Comparison of ENCODE assay signal across 21 cellular contexts in the genomic region with DNA sequence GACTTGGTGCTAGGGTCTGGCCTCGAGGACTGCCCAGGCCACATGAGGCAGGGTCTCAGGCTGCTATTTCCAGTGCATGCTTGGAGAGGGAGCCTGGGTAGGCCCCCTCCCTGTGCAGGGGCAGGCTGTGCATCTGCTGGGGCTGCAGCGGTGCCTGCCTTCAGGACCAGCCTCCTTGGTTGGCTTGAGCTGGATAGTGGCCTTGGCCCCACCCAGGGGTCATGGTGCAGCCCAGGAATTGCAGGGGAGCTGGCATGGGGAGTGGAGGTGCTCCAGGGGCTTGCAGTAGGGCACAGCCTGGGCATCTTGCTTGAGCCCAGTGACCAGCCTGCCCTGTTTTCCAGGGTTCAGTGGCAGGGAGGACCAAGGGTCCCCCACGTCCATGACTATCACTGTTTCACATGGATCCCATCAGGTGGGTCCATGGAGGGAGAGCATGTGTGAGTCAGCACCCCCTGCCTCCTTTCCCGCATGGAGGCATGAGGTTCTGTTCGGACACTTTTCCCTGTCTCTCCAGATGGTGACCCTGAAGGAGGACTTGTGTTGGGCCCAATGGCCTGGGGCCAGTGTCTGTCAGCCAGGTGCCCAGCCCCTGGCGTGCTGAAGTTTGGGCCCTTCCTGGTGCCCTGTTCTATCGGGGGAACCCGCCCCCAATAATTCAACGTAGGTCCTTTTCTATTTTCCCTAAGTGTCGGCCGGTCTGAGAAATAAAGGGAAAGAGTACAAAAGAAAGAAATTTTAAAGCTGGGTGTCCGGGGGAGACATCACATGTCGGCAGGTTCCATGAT.
DNase-seq lines count a peak whose midpoint lies in the region; ATAC-seq and TF ChIP-seq lines count a peak whose summit lies in the region.
"Had no signal": no experiment of that assay in that cellular context is flagged by ENCODE, and none has a peak within 500 bp of the region (broad histone marks: within the 10 kb centered on the region; RNA-seq: fewer than 3 reads in every experiment).

No MANE protein-coding gene starts in this region.

- intact Hi-C loops in activated T-helper 2 cell treated with anti-CD3 and anti-CD28 coated beads, Interferon-gamma antibody, Interleukin-2, Interleukin-4, amounts not matched to agents 10 μg/mL and 5 μg/mL and 100 μg/mL, durations not matched to agents 14 hours and 24 hours and 36 hours (cut with micrococcal nuclease), result no loop called here
- intact Hi-C loops in right lobe of liver (cut with DNase I), result no loop called here

- no peak for TF ChIP-seq CTCF in right lobe of liver (IDR thresholded peaks at IDR 0.05)

- H3K27me3 Mint-ChIP-seq in activated T-helper 2 cell treated with anti-CD3 and anti-CD28 coated beads, Interferon-gamma antibody, Interleukin-2, Interleukin-4, amounts not matched to agents 10 μg/mL and 5 μg/mL and 100 μg/mL, durations not matched to agents 14 hours and 24 hours and 36 hours (ENCODE audit: low read depth), result no peaks in the 10 kb centered on the region
- no peaks in the 10 kb centered on the region for H3K27me3 Mint-ChIP-seq in stimulated activated memory B cell treated with anti-CD40 and anti-IgM and Interleukin-4, amounts not matched to agents 10 μg/mL and 1 μg/mL and 100 μg/mL, for 72 hours
- H3K27me3 Mint-ChIP-seq: IgD-negative memory B cell; natural killer cell treated with Interleukin-12 subunit alpha and Interleukin-12 subunit beta and Interleukin-15 and Interleukin-18, amount 100 ng/mL, for 72 hours had no signal

- H3K9me3 Mint-ChIP-seq in activated T-helper 2 cell treated with anti-CD3 and anti-CD28 coated beads, Interferon-gamma antibody, Interleukin-2, Interleukin-4, amounts not matched to agents 10 μg/mL and 5 μg/mL and 100 μg/mL, durations not matched to agents 14 hours and 24 hours and 36 hours, result peaks cover 55% of the 10 kb centered on the region
- peaks cover 17% of the 10 kb centered on the region for H3K9me3 Mint-ChIP-seq in stimulated activated memory B cell treated with anti-CD40 and anti-IgM and Interleukin-4, amounts not matched to agents 10 μg/mL and 1 μg/mL and 100 μg/mL, for 72 hours

- no peaks in the 10 kb centered on the region for H3K9me3 ChIP-seq in right lobe of liver
- H3K9me3 ChIP-seq: MG63 had no signal

- no peaks in the 10 kb centered on the region for H3K36me3 ChIP-seq in right lobe of liver
- H3K36me3 ChIP-seq: MG63, thoracic aorta had no signal

- no peak overlapping the region for H3K4me3 Mint-ChIP-seq in activated T-helper 2 cell treated with anti-CD3 and anti-CD28 coated beads, Interferon-gamma antibody, Interleukin-2, Interleukin-4, amounts not matched to agents 10 μg/mL and 5 μg/mL and 100 μg/mL, durations not matched to agents 14 hours and 24 hours and 36 hours (ENCODE audit: low read depth)
- no peak overlapping the region for H3K4me3 Mint-ChIP-seq in stimulated activated memory B cell treated with anti-CD40 and anti-IgM and Interleukin-4, amounts not matched to agents 10 μg/mL and 1 μg/mL and 100 μg/mL, for 72 hours
- H3K4me3 Mint-ChIP-seq: CD14-positive monocyte; IgD-negative memory B cell; mesothelial cell of epicardium; natural killer cell treated with Interleukin-12 subunit alpha and Interleukin-12 subunit beta and Interleukin-15 and Interleukin-18, amount 100 ng/mL, for 72 hours had no signal

- no peaks in the 10 kb centered on the region for H3K4me1 Mint-ChIP-seq in activated T-helper 2 cell treated with anti-CD3 and anti-CD28 coated beads, Interferon-gamma antibody, Interleukin-2, Interleukin-4, amounts not matched to agents 10 μg/mL and 5 μg/mL and 100 μg/mL, durations not matched to agents 14 hours and 24 hours and 36 hours (ENCODE audit: low read depth)
- H3K4me1 Mint-ChIP-seq in stimulated activated memory B cell treated with anti-CD40 and anti-IgM and Interleukin-4, amounts not matched to agents 10 μg/mL and 1 μg/mL and 100 μg/mL, for 72 hours, result no peaks in the 10 kb centered on the region
- H3K4me1 Mint-ChIP-seq: CD14-positive monocyte, IgD-negative memory B cell, mesothelial cell of epicardium had no signal

- no peak for ATAC-seq in right lobe of liver
- no peak for ATAC-seq in stimulated activated memory B cell treated with anti-CD40 and anti-IgM and Interleukin-4, amounts not matched to agents 10 μg/mL and 1 μg/mL and 100 μg/mL, for 72 hours
- ATAC-seq: GM12878; natural killer cell treated with Interleukin-12 subunit alpha and Interleukin-12 subunit beta and Interleukin-15 and Interleukin-18, amount 100 ng/mL, for 72 hours; PC-3 had no signal

- no peak for TF ChIP-seq POLR2A in right lobe of liver (IDR thresholded peaks at IDR 0.05)

- no peak overlapping the region for H3K4me3 ChIP-seq in right lobe of liver
- H3K4me3 ChIP-seq: GM12878, MG63, thoracic aorta had no signal

- H3K27me3 ChIP-seq in right lobe of liver, result no peaks in the 10 kb centered on the region
- H3K27me3 ChIP-seq: MG63 had no signal

- no peaks in the 10 kb centered on the region for H3K36me3 Mint-ChIP-seq in activated T-helper 2 cell treated with anti-CD3 and anti-CD28 coated beads, Interferon-gamma antibody, Interleukin-2, Interleukin-4, amounts not matched to agents 10 μg/mL and 5 μg/mL and 100 μg/mL, durations not matched to agents 14 hours and 24 hours and 36 hours (ENCODE audit: low read depth)
- H3K36me3 Mint-ChIP-seq in stimulated activated memory B cell treated with anti-CD40 and anti-IgM and Interleukin-4, amounts not matched to agents 10 μg/mL and 1 μg/mL and 100 μg/mL, for 72 hours, result no peaks in the 10 kb centered on the region
- H3K36me3 Mint-ChIP-seq: CD14-positive monocyte, IgD-negative memory B cell had no signal

- no peaks in the 10 kb centered on the region for H3K4me1 ChIP-seq in right lobe of liver

- WGBS in right lobe of liver (ENCODE audit: insufficient coverage, low coverage, low lambda C conversion rate, missing lambda C conversion rate), result 74% methylated on average over 7 of the region's 13 CpGs

- peak; percentile 4 for DNase-seq in activated naive CD4-positive, alpha-beta T cell treated with anti-CD3 and anti-CD28 coated beads, Interleukin-2, amount 50 U/mL, for 16 hours
- DNase-seq in activated naive CD4-positive, alpha-beta T cell (lab: John Stamatoyannopoulos, UW), result no peak
- peak; percentile 3 for DNase-seq in activated T-helper 2 cell treated with anti-CD3 and anti-CD28 coated beads, Interferon-gamma antibody, Interleukin-2, Interleukin-4, amounts not matched to agents 10 μg/mL and 5 μg/mL and 100 μg/mL, durations not matched to agents 14 hours and 24 hours and 36 hours (ENCODE audit: low spot score)
- DNase-seq in right lobe of liver (peak; percentile 2 to 43 (median 32)), NCI-H510A treated with DMSO at 0.1 percent for 48 hours (lab: John Stamatoyannopoulos, UW) (no peak), NCI-H748 (lab: John Stamatoyannopoulos, UW; ENCODE audit: unreplicated experiment) (no peak)
- DNase-seq: DMS153; GDM1; MG63; NCI-H146; stimulated activated CD4-positive, alpha-beta T cell treated with anti-CD3 and anti-CD28 coated beads, Interleukin-12 subunit alpha, Interleukin-12 subunit beta, amount 100 ng/mL, for 4 hours had no signal

- H3K27ac Mint-ChIP-seq in activated T-helper 2 cell treated with anti-CD3 and anti-CD28 coated beads, Interferon-gamma antibody, Interleukin-2, Interleukin-4, amounts not matched to agents 10 μg/mL and 5 μg/mL and 100 μg/mL, durations not matched to agents 14 hours and 24 hours and 36 hours, result no peak overlapping the region
- H3K27ac Mint-ChIP-seq in stimulated activated memory B cell treated with anti-CD40 and anti-IgM and Interleukin-4, amounts not matched to agents 10 μg/mL and 1 μg/mL and 100 μg/mL, for 72 hours, result no peak overlapping the region
- H3K27ac Mint-ChIP-seq: CD14-positive monocyte; IgD-negative memory B cell; mesothelial cell of epicardium; natural killer cell treated with Interleukin-12 subunit alpha and Interleukin-12 subunit beta and Interleukin-15 and Interleukin-18, amount 100 ng/mL, for 72 hours had no signal

- no peak overlapping the region for H3K27ac ChIP-seq in right lobe of liver
- H3K27ac ChIP-seq in temporal lobe (ENCODE audit: low read depth, low read length), result peak overlapping the region; percentile 9
- H3K27ac ChIP-seq: HL-60, thoracic aorta had no signal

Comparison
In these comparisons a context has a peak if more than half of its experiments do, and no peak if none do; other contexts are left out.
1. DNase-seq: peak in activated naive CD4-positive, alpha-beta T cell treated with anti-CD3 and anti-CD28 coated beads, Interleukin-2, amount 50 U/mL, for 16 hours (single experiment), activated T-helper 2 cell treated with anti-CD3 and anti-CD28 coated beads, Interferon-gamma antibody, Interleukin-2, Interleukin-4, amounts not matched to agents 10 μg/mL and 5 μg/mL and 100 μg/mL, durations not matched to agents 14 hours and 24 hours and 36 hours (single experiment) and right lobe of liver (3 of 3); none in activated naive CD4-positive, alpha-beta T cell (0 of 4), NCI-H510A treated with DMSO at 0.1 percent for 48 hours (single experiment) and NCI-H748 (single experiment).